Comparison of ENCODE assay signal across 17 cellular contexts in the genomic region with DNA sequence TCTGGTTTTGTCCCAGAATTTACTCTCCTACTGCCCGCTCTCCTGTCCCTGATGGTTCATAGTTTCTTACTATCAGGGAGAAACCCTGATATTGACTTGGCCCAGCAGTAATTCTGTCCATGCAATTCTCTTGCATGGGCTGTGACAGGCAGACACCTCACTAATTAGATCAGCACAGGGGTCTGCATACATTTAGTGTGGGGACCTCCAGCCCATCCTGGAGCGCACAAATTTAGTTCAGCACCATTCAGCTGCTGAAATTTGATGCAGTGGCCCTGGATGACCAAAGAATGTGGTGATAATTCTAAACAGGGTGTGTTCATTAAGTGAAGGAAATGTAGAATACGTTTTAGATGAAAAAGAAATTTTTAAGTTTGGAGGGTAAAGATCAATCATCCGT.
"Had no signal": no experiment of that assay in that cellular context is flagged by ENCODE, and none has a peak within 500 bp of the region (broad histone marks: within the 10 kb centered on the region; RNA-seq: fewer than 3 reads in every experiment).

No MANE protein-coding gene starts in this region.

- H3K27me3 ChIP-seq: foreskin keratinocyte, suprapubic skin, tibial artery, upper lobe of right lung had no signal

- H3K27ac ChIP-seq: foreskin keratinocyte, suprapubic skin, upper lobe of right lung had no signal

- H3K9me3 ChIP-seq: suprapubic skin, tibial artery, upper lobe of right lung had no signal

- DNase-seq: central memory CD4-positive, alpha-beta T cell; effector CD4-positive, alpha-beta T cell; endodermal cell; erythroblast; foreskin keratinocyte; immature natural killer cell; mesenchymal stem cell; midbrain; small intestine; stimulated activated CD4-positive, alpha-beta T cell treated with anti-CD3 and anti-CD28 coated beads, Interleukin-12 subunit alpha, Interleukin-12 subunit beta, amount 100 ng/mL, for 4 hours; stimulated activated naive CD8-positive, alpha-beta T cell treated with anti-CD3 and anti-CD28 coated beads, Interleukin-15, Interleukin-2, amounts not matched to agents 100 U/mL and 50 U/mL, for 24 hours; upper lobe of right lung had no signal

- H3K27ac Mint-ChIP-seq: endodermal cell; natural killer cell treated with Interleukin-12 subunit alpha and Interleukin-12 subunit beta and Interleukin-15 and Interleukin-18, amount 100 ng/mL, for 72 hours had no signal

- H3K4me1 ChIP-seq: foreskin keratinocyte had no signal

- H3K9me3 Mint-ChIP-seq: immature natural killer cell; natural killer cell treated with Interleukin-12 subunit alpha and Interleukin-12 subunit beta and Interleukin-15 and Interleukin-18, amount 100 ng/mL, for 72 hours had no signal

- H3K36me3 Mint-ChIP-seq: immature natural killer cell; natural killer cell treated with Interleukin-12 subunit alpha and Interleukin-12 subunit beta and Interleukin-15 and Interleukin-18, amount 100 ng/mL, for 72 hours had no signal

- H3K36me3 ChIP-seq: suprapubic skin, tibial artery, upper lobe of right lung had no signal

- H3K4me3 Mint-ChIP-seq: endodermal cell; natural killer cell treated with Interleukin-12 subunit alpha and Interleukin-12 subunit beta and Interleukin-15 and Interleukin-18, amount 100 ng/mL, for 72 hours had no signal

- H3K4me3 ChIP-seq: coronary artery, lung, suprapubic skin, tibial artery, upper lobe of right lung had no signal
